21 cellular contexts compared by ENCODE assay signal in genomic region chr12:18294889-18295288, GRCh38. TPM values are rescaled to one million over a fixed set of nuclear protein-coding genes. Genes with fewer than 3 reads are reported as not detected.
DNase-seq lines count a peak whose midpoint lies in the region; ATAC-seq, FAIRE-seq and TF ChIP-seq lines count a peak whose summit lies in the region.
"Had no signal": no experiment of that assay in that cellular context is flagged by ENCODE, and none has a peak within 500 bp of the region (broad histone marks: within the 10 kb centered on the region; RNA-seq: fewer than 3 reads in every experiment).

No MANE protein-coding gene starts in this region.

- POLR2A ChIA-PET in PC-3 (lab: Charles Lee; ENCODE audit: unreplicated experiment), result no interaction called here

- H3K4me2 ChIP-seq in PC-3 (ENCODE audit: low read length) (no peak overlapping the region), osteoblast (ENCODE audit: insufficient read depth, low read length) (no peak overlapping the region)

- no peaks in the 10 kb centered on the region for H3F3A ChIP-seq in PC-3 (ENCODE audit: low read length, unreplicated experiment)

- ATAC-seq in PC-3, result no peak
- ATAC-seq: HCT116 had no signal

- H3K4me1 ChIP-seq in small intestine (ENCODE audit: control insufficient read depth in 2 of 2, insufficient read depth in 1 of 2, low read depth in 1 of 2, low read length in 1 of 2) (no peaks in the 10 kb centered on the region), PC-3 (ENCODE audit: insufficient read depth, low read length) (no peaks in the 10 kb centered on the region), osteoblast (ENCODE audit: insufficient read depth, low read length) (no peaks in the 10 kb centered on the region)
- H3K4me1 ChIP-seq: Caco-2 had no signal

- no peaks in the 10 kb centered on the region for H3K36me3 ChIP-seq in small intestine (ENCODE audit: control insufficient read depth in 2 of 2, insufficient read depth in 2 of 2, low read length in 2 of 2)
- no peaks in the 10 kb centered on the region for H3K36me3 ChIP-seq in PC-3 (ENCODE audit: low read depth, low read length)
- H3K36me3 ChIP-seq in osteoblast (ENCODE audit: insufficient read depth, low read length), result no peaks in the 10 kb centered on the region

- no peaks in the 10 kb centered on the region for H3K9me3 ChIP-seq in small intestine (ENCODE audit: control insufficient read depth, low read depth)
- H3K9me3 ChIP-seq in PC-3 (ENCODE audit: low read length), result no peaks in the 10 kb centered on the region
- no peaks in the 10 kb centered on the region for H3K9me3 ChIP-seq in osteoblast (ENCODE audit: low read depth, low read length)
- H3K9me3 ChIP-seq: Caco-2 had no signal

- H3K9ac ChIP-seq in PC-3 (ENCODE audit: low read length), result no peak overlapping the region

- H3K4me3 ChIP-seq in small intestine (ENCODE audit: low read depth in 1 of 2, low read length in 2 of 2) (no peak overlapping the region), PC-3 (ENCODE audit: low read length) (no peak overlapping the region), osteoblast (ENCODE audit: insufficient read depth, low read length) (no peak overlapping the region)

- DNase-seq in RCC 7860 (ENCODE audit: low spot score), result no peak
- DNase-seq in frontal cortex (ENCODE audit: low spot score in 2 of 2), result no peak
- DNase-seq in small intestine, result no peak
- DNase-seq in PC-3, result no peak
- no peak for DNase-seq in osteoblast (ENCODE audit: insufficient read length, low spot score, missing footprints)
- no peak for DNase-seq in activated T-cell treated with anti-CD3 and anti-CD28 coated beads, Interleukin-2, amount 50 U/mL, for 48 hours
- DNase-seq: 8988T; AML-193; Caco-2; CD4-positive, alpha-beta T cell; GDM1; GOT3; H7; HFFc6; IMR-90 had no signal

- H3K27ac ChIP-seq in small intestine (ENCODE audit: low read depth in 1 of 2, low read length in 1 of 2) (no peak overlapping the region), PC-3 (ENCODE audit: low read length) (no peak overlapping the region), osteoblast (ENCODE audit: low read depth, low read length) (no peak overlapping the region)
- H3K27ac ChIP-seq: C4-2B had no signal

- TF ChIP-seq CTCF in PC-3 (conservative IDR thresholded peaks at IDR 0.05; ENCODE audit: low read depth, low read length) (no peak), osteoblast (IDR thresholded peaks at IDR 0.05; ENCODE audit: extremely low read depth, low read depth, low read length) (no peak)

- H3K79me2 ChIP-seq in PC-3 (ENCODE audit: low read length) (no peaks in the 10 kb centered on the region), osteoblast (ENCODE audit: insufficient read depth, low read length) (no peaks in the 10 kb centered on the region)

- H3K27me3 ChIP-seq in small intestine (ENCODE audit: control insufficient read depth in 2 of 2, insufficient read depth in 2 of 2, low read length in 2 of 2), result no peaks in the 10 kb centered on the region
- H3K27me3 ChIP-seq in PC-3 (ENCODE audit: low read length), result no peaks in the 10 kb centered on the region
- no peaks in the 10 kb centered on the region for H3K27me3 ChIP-seq in osteoblast (ENCODE audit: insufficient read depth, low read length)

- FAIRE-seq in A204.1 (lab: Jason Lieb, UNC) (peak; percentile 92), RCC 7860 (lab: Jason Lieb, UNC) (peak; percentile 64), frontal cortex (lab: Jason Lieb, UNC) (peak; percentile 88), small intestine (lab: Jason Lieb, UNC) (peak; percentile 90)
- FAIRE-seq: D721Med, HTR-8/SVneo had no signal

- H2AFZ ChIP-seq in PC-3 (ENCODE audit: low read length) (no peak overlapping the region), osteoblast (ENCODE audit: low read length) (no peak overlapping the region)

- CTCF ChIA-PET in PC-3 (lab: Charles Lee), result no interaction called here

- no peaks in the 10 kb centered on the region for H3K9me2 ChIP-seq in PC-3 (replicated peaks; ENCODE audit: low read length)

- no TSS peak for BruUV-seq in PC-3 (replicated peaks; lab: Mats Ljungman, UMichigan)

- intact Hi-C loops in PC-3 (cut with micrococcal nuclease), result no loop called here

- H4K20me1 ChIP-seq in PC-3 (ENCODE audit: low read length) (no peaks in the 10 kb centered on the region), osteoblast (ENCODE audit: insufficient read depth, low read length) (no peaks in the 10 kb centered on the region)

RNA-seq across cellular contexts. Expression of gene PIK3C2G, which starts 33.6 kb away (rescaled TPM):
- total RNA-seq in frontal cortex (0.41 TPM), PC-3 (2014; rRNA removed) (not detected in 2 replicates), osteoblast (not detected in 2 replicates)
- polyA plus RNA-seq in small intestine, result 1 to 10 TPM in 1 of 3 donors, under 1 TPM in 2; 0.52 to 4.9 (median 0.54) TPM
- total RNA-seq: Caco-2; CD4-positive, alpha-beta T cell; H7; HFFc6; IMR-90 had no signal
- polyA plus RNA-seq: BJ, IMR-90 had no signal
